ENCODE assay signal across 1 cellular context in genomic region chr14:33959692-33960151, GRCh38.
TF ChIP-seq lines count a peak whose summit lies in the region.

No MANE protein-coding gene starts in this region.

TF ChIP-seq in H1, 55 proteins besides CTCF, POLR2A, EP300 and RAD21:
- no peak for TF ChIP-seq NRF1 (IDR thresholded peaks at IDR 0.05; ENCODE audit: low read depth, low read length)
- TF ChIP-seq SIX5 (IDR thresholded peaks at IDR 0.05; ENCODE audit: low read depth, low read length) = peak; percentile 68
